ENCODE assay signal across 8 cellular contexts in the genomic region with DNA sequence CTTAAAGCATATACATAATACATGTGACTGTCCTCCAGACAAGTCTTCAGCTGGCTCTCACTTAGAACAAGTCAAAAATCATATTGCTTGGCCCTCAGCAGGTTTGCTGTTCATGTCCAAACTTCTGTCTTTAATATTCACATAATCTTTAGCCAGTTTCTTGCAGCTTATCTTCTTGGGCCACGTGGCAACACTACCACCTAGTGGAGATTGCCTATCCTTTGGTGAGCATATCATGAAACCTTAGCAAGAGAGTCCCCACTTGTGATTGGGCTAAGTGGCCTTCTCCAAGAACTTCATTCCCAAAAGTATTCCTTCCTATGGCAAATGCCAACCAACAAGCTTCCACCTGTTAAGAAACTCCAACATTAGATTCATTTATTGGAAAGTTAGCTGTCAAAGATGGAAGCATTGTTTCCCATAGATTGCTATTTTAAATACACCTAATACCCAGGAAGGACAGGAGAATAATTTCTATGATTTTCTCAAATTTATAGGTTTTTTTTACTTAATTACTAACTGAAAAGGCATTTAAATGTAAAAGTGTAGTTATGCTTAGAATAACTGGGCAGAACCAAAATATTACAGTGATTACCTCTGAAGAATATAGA.
DNase-seq lines count a peak whose midpoint lies in the region; ATAC-seq, FAIRE-seq and TF ChIP-seq lines count a peak whose summit lies in the region.

No MANE protein-coding gene starts in this region.

- TF ChIP-seq CTCF in A549 (IDR thresholded peaks at IDR 0.05): peak; percentile 51
- TF ChIP-seq CTCF in GM10248 (IDR thresholded peaks at IDR 0.05; ENCODE audit: control extremely low read depth, extremely low read depth, low read depth, missing control alignments): peak; percentile 62
- TF ChIP-seq CTCF in gastroesophageal sphincter (IDR thresholded peaks at IDR 0.05): peak; percentile 44 to 79 (median 55)

- POLR2A ChIA-PET in A549 (lab: Yijun Ruan, JAX) (no interaction called here), GM10248 (lab: Yijun Ruan, JAX) (no interaction called here)

- H3K4me2 ChIP-seq in A549: no peak overlapping the region

- DNase-seq in A549 (ENCODE audit: low read depth in 1 of 2, low spot score in 1 of 2) (peak; percentile 1 to 66), GM10248 (ENCODE audit: extremely low spot score) (peak; percentile 21), HCEC 1CT (peak; percentile 45), LoVo (ENCODE audit: low spot score) (peak; percentile 59), UCSD-AML1 (lab: John Stamatoyannopoulos, UW; ENCODE audit: unreplicated experiment) (peak; percentile 29), pulmonary artery endothelial cell (ENCODE audit: low read depth, low spot score) (peak; percentile 48)
- no peak for DNase-seq in activated effector memory CD4-positive, alpha-beta T cell treated with anti-CD3 and anti-CD28 coated beads, Interleukin-2, amount 50 U/mL, for 16 hours

- no peaks in the 10 kb centered on the region for H3K36me3 ChIP-seq in gastroesophageal sphincter

- H3K27ac ChIP-seq in A549: no peak overlapping the region
- H3K27ac ChIP-seq in gastroesophageal sphincter: no peak overlapping the region

- CTCF ChIA-PET in A549 (lab: Yijun Ruan, JAX) (interaction anchor here (1.1 to 1.7 kb wide), 8 partner anchors 9 to 1646 kb away, joined by 3 to 12 read pairs (median 4); no protein-coding TSS in a partner anchor), GM10248 (lab: Yijun Ruan, JAX) (interaction anchor here (0.7 to 3.2 kb wide), 9 partner anchors 8 to 802 kb away, joined by 3 to 14 read pairs (median 3); no protein-coding TSS in a partner anchor)

- no peak overlapping the region for H3K4me3 ChIP-seq in A549
- H3K4me3 ChIP-seq in gastroesophageal sphincter: no peak overlapping the region

- peak; percentile 63 to 81 for TF ChIP-seq RAD21 in A549 (conservative IDR thresholded peaks at IDR 0.05 in 1 of 2, IDR thresholded peaks at IDR 0.05 in 1 of 2)

- 8% methylated on average over 1 of the region's 1 CpG for WGBS in A549 (ENCODE audit: missing lambda C conversion rate)
- 10 to 29% methylated on average over 1 of the region's 1 CpG for WGBS in gastroesophageal sphincter (ENCODE audit: low coverage in 1 of 2), 2 donors

- H3K9me3 ChIP-seq in A549 (no peaks in the 10 kb centered on the region), gastroesophageal sphincter (no peaks in the 10 kb centered on the region)

- TF ChIP-seq EP300 in A549 (IDR thresholded peaks at IDR 0.05): no peak
- no peak for TF ChIP-seq EP300 in gastroesophageal sphincter (IDR thresholded peaks at IDR 0.05)

- TF ChIP-seq POLR2A in A549 (IDR thresholded peaks at IDR 0.05; ENCODE audit: low read length) (no peak), gastroesophageal sphincter (IDR thresholded peaks at IDR 0.05) (no peak)

- H3K4me1 ChIP-seq in A549 (no peaks in the 10 kb centered on the region), gastroesophageal sphincter (peaks cover 0 to 16% (median 0%) of the 10 kb centered on the region in 3 donors)

- FAIRE-seq in A549 (lab: Jason Lieb, UNC): no peak

- no peaks in the 10 kb centered on the region for H3K27me3 ChIP-seq in gastroesophageal sphincter

- ATAC-seq in A549 (peak; percentile 68 to 86; a peak in 4 of 6 replicates), gastroesophageal sphincter (no peak)

TF ChIP-seq in A549, 52 proteins besides CTCF, POLR2A, EP300 and RAD21:
- TF ChIP-seq, protein P1, sequence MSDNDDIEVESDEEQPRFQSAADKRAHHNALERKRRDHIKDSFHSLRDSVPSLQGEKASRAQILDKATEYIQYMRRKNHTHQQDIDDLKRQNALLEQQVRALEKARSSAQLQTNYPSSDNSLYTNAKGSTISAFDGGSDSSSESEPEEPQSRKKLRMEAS (IDR thresholded peaks at IDR 0.05): no peak
- TF ChIP-seq, protein P2, sequence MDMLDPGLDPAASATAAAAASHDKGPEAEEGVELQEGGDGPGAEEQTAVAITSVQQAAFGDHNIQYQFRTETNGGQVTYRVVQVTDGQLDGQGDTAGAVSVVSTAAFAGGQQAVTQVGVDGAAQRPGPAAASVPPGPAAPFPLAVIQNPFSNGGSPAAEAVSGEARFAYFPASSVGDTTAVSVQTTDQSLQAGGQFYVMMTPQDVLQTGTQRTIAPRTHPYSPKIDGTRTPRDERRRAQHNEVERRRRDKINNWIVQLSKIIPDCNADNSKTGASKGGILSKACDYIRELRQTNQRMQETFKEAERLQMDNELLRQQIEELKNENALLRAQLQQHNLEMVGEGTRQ (IDR thresholded peaks at IDR 0.05): no peak
- peak; percentile 43; the same call in 2 of the 3 replicates for TF ChIP-seq SMC3 (IDR thresholded peaks at IDR 0.05)
